Comparison of ENCODE assay signal across 8 cellular contexts in genomic region chr13:48975101-48975925, GRCh38. TPM values are rescaled to one million over a fixed set of nuclear protein-coding genes. Genes with fewer than 3 reads are reported as not detected.
DNase-seq lines count a peak whose midpoint lies in the region; ATAC-seq and TF ChIP-seq lines count a peak whose summit lies in the region.

TSS of gene FNDC3A (plus strand) at chr13:48975912. CDS start at chr13:49006191, 30,279 bp downstream.

- peak within 1 kb of the TSS; percentile 92 to 99 (median 97) for H3K27ac ChIP-seq in adrenal gland
- H3K27ac ChIP-seq in heart left ventricle: peak within 1 kb of the TSS; percentile 92 to 100 (median 98)

- H3K36me3 ChIP-seq in adrenal gland (replicated peaks in 1 of 2) (no peaks in the 10 kb centered on the region), heart left ventricle (no peaks in the 10 kb centered on the region)

- WGBS in adrenal gland, 4 donors: 0 to 2% (median 0%) methylated on average over 19 to 63 of the region's 63 CpGs
- 0 to 2% (median 1%) methylated on average over 31 to 63 of the region's 63 CpGs for WGBS in heart left ventricle, 4 donors

- H3K4me3 ChIP-seq in adrenal gland: peak within 1 kb of the TSS; percentile 77 to 97 (median 84)
- peak within 1 kb of the TSS; percentile 66 to 96 (median 88) for H3K4me3 ChIP-seq in heart left ventricle

- H3K9me3 ChIP-seq in adrenal gland (replicated peaks in 1 of 3) (no peaks in the 10 kb centered on the region), heart left ventricle (peaks cover 0 to 23% (median 9%) of the 10 kb centered on the region in 12 donors)

- peaks cover 0 to 35% of the 10 kb centered on the region in 2 donors for H3K4me1 ChIP-seq in adrenal gland (replicated peaks in 1 of 2)
- peaks cover 0 to 42% (median 28%) of the 10 kb centered on the region in 12 donors for H3K4me1 ChIP-seq in heart left ventricle

- peak in 1 of 2 donors; percentile 60 for TF ChIP-seq POLR2A in adrenal gland (IDR thresholded peaks at IDR 0.05)
- peak in 1 of 2 donors; percentile 50 for TF ChIP-seq POLR2A in heart left ventricle (IDR thresholded peaks at IDR 0.05)

- DNase-seq in CMK (ENCODE audit: low read depth) (peak; percentile 8), GM19240 (ENCODE audit: insufficient read length, low spot score) (peak; percentile 62), HS-27A (ENCODE audit: low read depth) (peak; percentile 22), SHP77 treated with DMSO at 0.1 percent for 48 hours (lab: John Stamatoyannopoulos, UW) (peak; percentile 15), adrenal gland (peak; percentile 35 to 81 (median 62)), heart left ventricle (peak in 4 of 5 donors; percentile 20 to 83 (median 34)), posterior cingulate gyrus (peak in 6 of 10 donors; percentile 4 to 96 (median 58)), NCI-H774 (lab: John Stamatoyannopoulos, UW) (no peak)

- intact Hi-C loops in adrenal gland (cut with DNase I) (no loop called here), heart left ventricle (cut with DNase I) (loop anchor here in 7 of 10 donors (5.0 to 10.0 kb wide), 9 partner anchors 119 to 941 kb away; partner anchors contain the start of genes NUDT15 (in 2 of the 7) and CDADC1 (in 1 of the 7)), posterior cingulate gyrus (cut with DNase I) (loop anchor here (5.0 kb wide), 2 partner anchors 137 to 272 kb away; partner anchors contain the start of gene CDADC1)

- TF ChIP-seq CTCF in adrenal gland (IDR thresholded peaks at IDR 0.05) (peak in 3 of 6 experiments; percentile 20 to 32 (median 27)), heart left ventricle (IDR thresholded peaks at IDR 0.05) (peak in 2 of 12 donors; percentile 16 to 20)

- no peaks in the 10 kb centered on the region for H3K27me3 ChIP-seq in adrenal gland
- H3K27me3 ChIP-seq in heart left ventricle: no peaks in the 10 kb centered on the region

- ATAC-seq in heart left ventricle: peak; percentile 59 to 80 (median 76)

RNA-seq across cellular contexts. Expression of gene FNDC3A, which starts in this region (rescaled TPM):
- total RNA-seq in adrenal gland (10 to 100 TPM; 42.9 to 91.2 (median 62.4) TPM), heart left ventricle (10 to 100 TPM; 16.9 to 38.3 (median 22.7) TPM)
- polyA plus RNA-seq in adrenal gland (10 to 100 TPM; 24.4 to 82.7 (median 29.5) TPM), heart left ventricle (10 to 100 TPM; 10.1 to 21.9 TPM)

Comparison
In these comparisons a context has a peak if more than half of its experiments do, and no peak if none do; other contexts are left out.
1. intact Hi-C loops: an anchor here in heart left ventricle (5.0 to 10.0 kb wide) and posterior cingulate gyrus (5.0 kb wide); none called in adrenal gland.